33 cellular contexts compared by ENCODE assay signal in the genomic region with DNA sequence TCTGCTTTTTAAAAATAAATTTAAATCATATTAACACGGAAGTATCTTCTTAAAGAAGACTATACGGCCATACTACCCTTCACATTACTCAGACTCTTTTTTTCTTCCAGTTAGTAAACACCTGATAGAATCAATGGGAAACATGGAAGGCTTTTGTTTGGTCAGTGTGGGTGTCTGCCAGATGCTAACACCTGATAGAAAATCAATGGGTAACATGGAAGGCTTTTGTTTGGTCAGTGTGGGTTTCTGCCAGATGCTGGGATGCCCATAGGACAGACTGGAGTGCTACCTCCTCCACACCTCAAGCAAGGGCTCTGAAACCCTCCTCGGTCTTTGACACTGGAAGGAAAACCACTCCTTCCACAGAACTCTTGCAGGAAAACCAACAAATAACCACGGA.
"Had no signal": no experiment of that assay in that cellular context is flagged by ENCODE, and none has a peak within 500 bp of the region (broad histone marks: within the 10 kb centered on the region; RNA-seq: fewer than 3 reads in every experiment).

No MANE protein-coding gene starts in this region.

- DNase-seq: activated B cell treated with CpG ODN at 0.5 μM for 24 hours; activated CD4-positive, alpha-beta memory T cell treated with anti-CD3 and anti-CD28 coated beads for 36 hours; activated CD4-positive, alpha-beta T cell treated with anti-CD3 and anti-CD28 coated beads, Interleukin-2, amount 10 ng/mL, durations not matched to agents 24 days and 14 days; activated CD8-positive, alpha-beta memory T cell treated with anti-CD3 and anti-CD28 coated beads, Interleukin-2, amount 10 ng/mL, durations not matched to agents 7 days and 5 days; activated CD8-positive, alpha-beta memory T cell treated with anti-CD3 and anti-CD28 coated beads, Interleukin-2, amount 50 U/mL, for 4 hours; activated CD8-positive, alpha-beta T cell treated with anti-CD3 and anti-CD28 coated beads, Interleukin-2, amount 10 ng/mL, durations not matched to agents 7 days and 5 days; activated gamma-delta T cell; activated naive CD4-positive, alpha-beta T cell; activated naive CD4-positive, alpha-beta T cell treated with anti-CD3 and anti-CD28 coated beads, Interleukin-2, amount 10 ng/mL, durations not matched to agents 7 days and 5 days; activated naive CD8-positive, alpha-beta T cell treated with anti-CD3 and anti-CD28 coated beads, Interleukin-2, amount 10 ng/mL, durations not matched to agents 7 days and 5 days; activated T-cell treated with anti-CD3 and anti-CD28 coated beads for 4 hours; activated T-cell treated with anti-CD3 and anti-CD28 coated beads, Interleukin-2, amount 50 U/mL, for 24 hours; activated T-cell treated with anti-CD3 and anti-CD28 coated beads, Interleukin-2, amount 50 U/mL, for 72 hours; caudate nucleus; cortex of kidney; dermis blood vessel endothelial cell; effector CD4-positive, alpha-beta T cell; effector memory CD8-positive, alpha-beta T cell; esophagus squamous epithelium; foreskin melanocyte; SW 1271; T-helper 1 cell; T-helper 17 cell; T1000; WERI-Rb-1 had no signal

- H3K9me3 ChIP-seq: esophagus squamous epithelium, gastroesophageal sphincter had no signal

- H3K4me3 ChIP-seq: esophagus squamous epithelium, gastroesophageal sphincter had no signal

- H3K4me1 ChIP-seq: esophagus squamous epithelium, gastroesophageal sphincter had no signal

- FAIRE-seq: astrocyte, colon, endometrium, endothelial cell of umbilical vein had no signal

- ATAC-seq: activated CD4-positive, CD25-positive, alpha-beta regulatory T cell treated with anti-CD3 and anti-CD28 coated beads, Interleukin-2, amount 50 U/mL, for 24 hours; activated CD8-positive, alpha-beta memory T cell treated with anti-CD3 and anti-CD28 coated beads, Interleukin-2, amount 10 ng/mL, durations not matched to agents 7 days and 5 days; activated CD8-positive, alpha-beta T cell treated with anti-CD3 and anti-CD28 coated beads, Interleukin-2, amount 10 ng/mL, durations not matched to agents 7 days and 5 days; activated naive CD4-positive, alpha-beta T cell treated with anti-CD3 and anti-CD28 coated beads, Interleukin-2, amount 50 U/mL, for 72 hours; activated T-cell treated with anti-CD3 and anti-CD28 coated beads, Interleukin-2, amount 50 U/mL, for 72 hours; effector memory CD8-positive, alpha-beta T cell; gastroesophageal sphincter; T-helper 17 cell had no signal

- H3K27me3 ChIP-seq: esophagus squamous epithelium, gastroesophageal sphincter had no signal

- H3K27ac ChIP-seq: epithelial cell of prostate, esophagus squamous epithelium, gastroesophageal sphincter, WERI-Rb-1 had no signal
